ENCODE assay signal across 10 cellular contexts in the genomic region with DNA sequence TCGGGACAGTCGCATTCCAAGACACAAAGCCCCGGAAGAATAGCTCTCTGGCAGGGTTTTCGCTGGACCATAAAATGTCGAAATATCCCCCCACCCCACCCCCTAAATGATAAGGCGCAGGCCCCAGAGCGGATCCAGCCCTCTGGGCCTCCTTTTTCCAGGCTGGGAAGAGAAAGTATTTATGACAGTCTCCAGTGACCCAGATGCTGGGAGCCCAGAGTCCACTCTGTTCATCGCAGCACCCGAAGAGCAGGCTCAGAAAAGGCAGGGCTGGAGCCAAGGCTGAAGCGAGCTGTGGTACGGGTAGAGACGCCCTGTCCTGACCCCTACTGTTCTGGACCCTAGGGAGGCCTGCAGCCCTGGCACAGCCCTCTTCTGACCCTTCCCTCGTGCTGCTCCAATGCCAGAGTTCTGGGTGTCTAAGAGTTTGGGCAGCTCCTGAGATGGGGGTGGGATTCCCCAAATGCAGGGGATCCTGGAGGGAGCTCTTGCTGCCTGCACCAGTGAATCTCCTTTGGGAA. TPM values are rescaled to one million over a fixed set of nuclear protein-coding genes. Genes with fewer than 3 reads are reported as not detected.
DNase-seq lines count a peak whose midpoint lies in the region; ATAC-seq and TF ChIP-seq lines count a peak whose summit lies in the region.
"Had no signal": no experiment of that assay in that cellular context is flagged by ENCODE, and none has a peak within 500 bp of the region (broad histone marks: within the 10 kb centered on the region; RNA-seq: fewer than 3 reads in every experiment).

No MANE protein-coding gene starts in this region.

- no peak for ATAC-seq in activated naive CD8-positive, alpha-beta T cell treated with anti-CD3 and anti-CD28 coated beads, Interleukin-2, amount 50 U/mL, for 24 hours
- no peak for ATAC-seq in thoracic aorta (ENCODE audit: insufficient number of reproducible peaks, low FRiP score, low read depth)

- H3K4me3 ChIP-seq in WERI-Rb-1 (ENCODE audit: low read depth, low read length) (no peak overlapping the region), mesodermal cell (ENCODE audit: extremely low read depth, insufficient read depth, low read length, poor library complexity, severe bottlenecking) (peak overlapping the region; percentile 7), thoracic aorta (peak overlapping the region; percentile 55), transverse colon (peak overlapping the region in 1 of 4 donors; percentile 32)

- intact Hi-C loops in transverse colon (cut with DNase I; ENCODE audit: low total_unique reads) = loop anchor here (5.0 kb wide), 2 partner anchors 186 to 201 kb away; no protein-coding TSS in a partner anchor

- H3K27me3 ChIP-seq in WERI-Rb-1 (ENCODE audit: insufficient read depth, low read depth, severe bottlenecking) (no peaks in the 10 kb centered on the region), thoracic aorta (replicated peaks; ENCODE audit: insufficient read depth) (peaks cover under 1% of the 10 kb centered on the region), transverse colon (peaks cover 98% of the 10 kb centered on the region)

- DNase-seq in activated naive CD8-positive, alpha-beta T cell treated with anti-CD3 and anti-CD28 coated beads, Interleukin-2, amount 50 U/mL, for 24 hours = no peak
- DNase-seq in WERI-Rb-1 (no peak), thoracic aorta (ENCODE audit: low spot score) (no peak), type B pancreatic cell (ENCODE audit: extremely low spot score, unreplicated experiment) (no peak), transverse colon (no peak), H4 (ENCODE audit: low spot score) (no peak)
- DNase-seq: T1000 had no signal

- no peak overlapping the region for H3K27ac Mint-ChIP-seq in activated naive CD8-positive, alpha-beta T cell
- no peak overlapping the region for H3K27ac Mint-ChIP-seq in activated naive CD8-positive, alpha-beta T cell treated with anti-CD3 and anti-CD28 coated beads, Interleukin-2, amount 50 U/mL, for 24 hours
- no peak overlapping the region for H3K27ac Mint-ChIP-seq in type B pancreatic cell

- H3K4me1 Mint-ChIP-seq in activated naive CD8-positive, alpha-beta T cell (ENCODE audit: low read depth) = peaks cover 29% of the 10 kb centered on the region
- H3K4me1 Mint-ChIP-seq in activated naive CD8-positive, alpha-beta T cell treated with anti-CD3 and anti-CD28 coated beads, Interleukin-2, amount 50 U/mL, for 24 hours = peaks cover 32% of the 10 kb centered on the region
- peaks cover 28% of the 10 kb centered on the region for H3K4me1 Mint-ChIP-seq in type B pancreatic cell (ENCODE audit: unreplicated experiment)

- in situ Hi-C loops in transverse colon (cut with MboI; ENCODE audit: low pct_ligation_motif_present in 1 of 4, low pct_unique_long_range_greater_than_20kb in 1 of 4, low sequenced_read_pairs in 3 of 4) = loop anchor here in 2 of 4 donors (5.0 kb wide), 2 partner anchors 186 to 196 kb away; no protein-coding TSS in a partner anchor

- WGBS in mesodermal cell (ENCODE audit: insufficient coverage in 2 of 2), 2 experiments = 29 to 32% methylated on average over 7 to 10 of the region's 13 CpGs
- WGBS in transverse colon (ENCODE audit: low coverage in 1 of 2), 2 donors = 31% methylated on average over 13 of the region's 13 CpGs; no CpG with 5 or more reads in 1 of the 2 donors

- no peak for TF ChIP-seq POLR2A in transverse colon (IDR thresholded peaks at IDR 0.05)

- no peak for TF ChIP-seq EP300 in transverse colon (IDR thresholded peaks at IDR 0.05; ENCODE audit: low read depth)

- no peaks in the 10 kb centered on the region for H3K36me3 Mint-ChIP-seq in activated naive CD8-positive, alpha-beta T cell
- no peaks in the 10 kb centered on the region for H3K36me3 Mint-ChIP-seq in activated naive CD8-positive, alpha-beta T cell treated with anti-CD3 and anti-CD28 coated beads, Interleukin-2, amount 50 U/mL, for 24 hours (ENCODE audit: low read depth)
- H3K36me3 Mint-ChIP-seq in type B pancreatic cell = no peaks in the 10 kb centered on the region

- no peaks in the 10 kb centered on the region for H3K4me1 ChIP-seq in mesodermal cell (ENCODE audit: control insufficient read depth, insufficient read depth, low read length, poor library complexity, severe bottlenecking)
- H3K4me1 ChIP-seq in thoracic aorta (ENCODE audit: control insufficient read depth in 1 of 2, low read depth in 2 of 2) = peaks cover 3 to 14% of the 10 kb centered on the region in 2 donors
- peaks cover 0 to 28% (median 17%) of the 10 kb centered on the region in 4 donors for H3K4me1 ChIP-seq in transverse colon

- H3K27ac ChIP-seq in WERI-Rb-1 (peak overlapping the region; percentile 50; the same call in 1 of the 2 replicates), mesodermal cell (ENCODE audit: low read depth, low read length, severe bottlenecking) (peak overlapping the region; percentile 17), thoracic aorta (no peak overlapping the region), transverse colon (no peak overlapping the region)

- H3K4me3 Mint-ChIP-seq in activated naive CD8-positive, alpha-beta T cell = peak overlapping the region; percentile 85
- no peak overlapping the region for H3K4me3 Mint-ChIP-seq in activated naive CD8-positive, alpha-beta T cell treated with anti-CD3 and anti-CD28 coated beads, Interleukin-2, amount 50 U/mL, for 24 hours
- H3K4me3 Mint-ChIP-seq in type B pancreatic cell = no peak overlapping the region

- TF ChIP-seq CTCF in WERI-Rb-1 (IDR thresholded peaks at IDR 0.05; ENCODE audit: low read depth, low read length) = no peak
- TF ChIP-seq CTCF in thoracic aorta (IDR thresholded peaks at IDR 0.05) = no peak
- no peak for TF ChIP-seq CTCF in type B pancreatic cell (conservative IDR thresholded peaks at IDR 0.05)
- no peak for TF ChIP-seq CTCF in transverse colon (IDR thresholded peaks at IDR 0.05)

- H3K36me3 ChIP-seq in WERI-Rb-1 (peaks cover 4% of the 10 kb centered on the region), mesodermal cell (ENCODE audit: control insufficient read depth, insufficient read depth, low read length) (no peaks in the 10 kb centered on the region), thoracic aorta (no peaks in the 10 kb centered on the region), transverse colon (no peaks in the 10 kb centered on the region)

- H3K9me3 Mint-ChIP-seq in activated naive CD8-positive, alpha-beta T cell (ENCODE audit: low read depth) = no peaks in the 10 kb centered on the region
- no peaks in the 10 kb centered on the region for H3K9me3 Mint-ChIP-seq in activated naive CD8-positive, alpha-beta T cell treated with anti-CD3 and anti-CD28 coated beads, Interleukin-2, amount 50 U/mL, for 24 hours
- no peaks in the 10 kb centered on the region for H3K9me3 Mint-ChIP-seq in type B pancreatic cell

- peaks cover 55% of the 10 kb centered on the region for H3K27me3 Mint-ChIP-seq in activated naive CD8-positive, alpha-beta T cell
- peaks cover 92% of the 10 kb centered on the region for H3K27me3 Mint-ChIP-seq in activated naive CD8-positive, alpha-beta T cell treated with anti-CD3 and anti-CD28 coated beads, Interleukin-2, amount 50 U/mL, for 24 hours
- H3K27me3 Mint-ChIP-seq in type B pancreatic cell = peaks cover 99% of the 10 kb centered on the region

- H3K9me3 ChIP-seq in WERI-Rb-1 (ENCODE audit: severe bottlenecking) (no peaks in the 10 kb centered on the region), mesodermal cell (ENCODE audit: control insufficient read depth, low read length) (no peaks in the 10 kb centered on the region), thoracic aorta (no peaks in the 10 kb centered on the region), transverse colon (no peaks in the 10 kb centered on the region)

RNA-seq across cellular contexts. Expression of gene HOXC8, which starts 2.0 kb away (rescaled TPM):
- polyA plus RNA-seq in mesodermal cell (2013, experiment 1 of 2) = 4.0 TPM
- polyA plus RNA-seq in mesodermal cell (2013, experiment 2 of 2) = 6.0 TPM
- total RNA-seq in thoracic aorta (not detected), type B pancreatic cell (ENCODE audit: low replicate concordance) (0.77 and 1.5 TPM in 2 replicates), transverse colon (not detected)
- 0.45 TPM in 1 of 2 replicates, not detected in the other for total RNA-seq in H4 (2014; rRNA removed; shearing (Covaris generic))

RNA-seq across cellular contexts. Expression of gene HOXC9, which starts 6.8 kb away (rescaled TPM):
- 3.8 TPM for polyA plus RNA-seq in mesodermal cell (2013, experiment 1 of 2)
- 3.3 TPM for polyA plus RNA-seq in mesodermal cell (2013, experiment 2 of 2)
- total RNA-seq in thoracic aorta (not detected), type B pancreatic cell (ENCODE audit: low replicate concordance) (0.27 and 0.36 TPM in 2 replicates), transverse colon (not detected)
- 2.4 and 5.6 TPM in 2 replicates for total RNA-seq in H4 (2014; rRNA removed; shearing (Covaris generic))

RNA-seq across cellular contexts. Expression of gene HOXC6, which starts 21.5 kb away (rescaled TPM):
- polyA plus RNA-seq in mesodermal cell (2013, experiment 1 of 2) = 9.0 TPM
- polyA plus RNA-seq in mesodermal cell (2013, experiment 2 of 2) = 13.7 TPM
- total RNA-seq in thoracic aorta (not detected), type B pancreatic cell (ENCODE audit: low replicate concordance) (4.8 and 23.0 TPM in 2 replicates), transverse colon (under 1 TPM in 1 of 4 donors, not detected in 3; 0.48 TPM)
- 0.27 TPM in 2 replicates for total RNA-seq in H4 (2014; rRNA removed; shearing (Covaris generic))

RNA-seq across cellular contexts. Expression of gene HOXC10, which starts 21.8 kb away (rescaled TPM):
- 2.2 TPM for polyA plus RNA-seq in mesodermal cell (2013, experiment 1 of 2)
- 2.2 TPM for polyA plus RNA-seq in mesodermal cell (2013, experiment 2 of 2)
- total RNA-seq in thoracic aorta (not detected), type B pancreatic cell (ENCODE audit: low replicate concordance) (not detected in 2 replicates), transverse colon (not detected)
- 2.0 and 8.7 TPM in 2 replicates for total RNA-seq in H4 (2014; rRNA removed; shearing (Covaris generic))

RNA-seq across cellular contexts. Expression of gene HOXC5, which starts 26.1 kb away (rescaled TPM):
- polyA plus RNA-seq in mesodermal cell (2013, experiment 1 of 2) = 0.33 TPM
- 0.30 TPM for polyA plus RNA-seq in mesodermal cell (2013, experiment 2 of 2)
- total RNA-seq in thoracic aorta (1 to 10 TPM in 1 of 2 donors, not detected in 1; 1.8 TPM), type B pancreatic cell (ENCODE audit: low replicate concordance) (1.9 and 56.9 TPM in 2 replicates), transverse colon (under 1 TPM in 2 of 4 donors, not detected in 2; 0.27 to 0.60 TPM)
- total RNA-seq in H4 (2014; rRNA removed; shearing (Covaris generic)) = not detected in 2 replicates
- polyA plus RNA-seq: BJ had no signal

Comparison
In these comparisons a context has a peak if more than half of its experiments do, and no peak if none do; other contexts are left out.
1. H3K27ac ChIP-seq: peak in WERI-Rb-1 (single experiment) and mesodermal cell (single experiment); none in thoracic aorta (0 of 2) and transverse colon (0 of 4).